Comparison of ENCODE assay signal across 13 cellular contexts in the genomic region with DNA sequence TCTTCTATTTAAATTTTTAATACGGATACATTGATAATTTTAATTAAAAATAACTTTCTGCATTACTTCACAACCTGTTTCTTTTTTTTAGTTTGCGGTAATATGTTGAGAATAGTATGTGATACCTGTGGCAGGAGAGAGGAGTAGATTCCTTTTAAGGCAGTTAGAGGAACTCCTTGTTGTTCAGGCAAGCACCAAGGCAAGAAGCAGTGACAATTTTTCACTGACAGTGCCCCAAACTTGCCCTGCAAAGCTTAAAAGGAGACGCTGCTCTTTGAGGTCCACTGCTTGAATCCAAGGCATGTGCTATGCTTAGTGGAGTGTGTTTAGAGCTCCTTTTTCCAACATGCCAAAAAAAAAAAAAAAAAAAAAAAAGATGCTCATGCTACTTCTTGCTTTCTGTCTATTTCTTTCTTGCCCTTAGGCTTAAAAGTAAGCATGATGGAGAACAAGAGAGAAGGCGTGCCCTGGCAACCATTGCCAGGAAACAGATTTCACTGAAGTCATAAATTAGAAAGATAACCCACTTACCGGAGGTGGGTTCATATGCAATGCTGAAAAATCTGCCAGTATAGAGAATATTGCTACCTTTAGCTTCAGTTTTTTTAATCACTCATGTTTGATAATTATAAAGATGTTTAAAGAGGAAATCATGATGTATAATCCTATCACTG. TPM values are rescaled to one million over a fixed set of nuclear protein-coding genes. Genes with fewer than 3 reads are reported as not detected.
DNase-seq lines count a peak whose midpoint lies in the region; ATAC-seq, FAIRE-seq and TF ChIP-seq lines count a peak whose summit lies in the region.
"Had no signal": no experiment of that assay in that cellular context is flagged by ENCODE, and none has a peak within 500 bp of the region (broad histone marks: within the 10 kb centered on the region; RNA-seq: fewer than 3 reads in every experiment).

No MANE protein-coding gene starts in this region.

- H3K4me1 Mint-ChIP-seq in CD4-positive, alpha-beta memory T cell: peaks cover 36 to 68% (median 53%) of the 10 kb centered on the region in 4 donors
- H3K4me1 Mint-ChIP-seq in T-helper 17 cell: peaks cover 31% of the 10 kb centered on the region

- H3K9me3 Mint-ChIP-seq in CD4-positive, alpha-beta memory T cell: peaks cover 0 to 2% (median 0%) of the 10 kb centered on the region in 8 donors

- peaks cover 55% of the 10 kb centered on the region for H3K4me1 ChIP-seq in CD4-positive, alpha-beta memory T cell (ENCODE audit: insufficient read depth, low read length)
- no peaks in the 10 kb centered on the region for H3K4me1 ChIP-seq in K562 (replicated peaks in 1 of 2; ENCODE audit: control insufficient read depth in 2 of 2, insufficient read depth in 2 of 2, low read length in 2 of 2)
- H3K4me1 ChIP-seq in OCI-LY7 (ENCODE audit: insufficient read depth, low read length, poor library complexity, severe bottlenecking): no peaks in the 10 kb centered on the region
- H3K4me1 ChIP-seq: ascending aorta had no signal

- H2AFZ ChIP-seq in K562 (ENCODE audit: low read depth, low read length) (no peak overlapping the region), OCI-LY7 (ENCODE audit: low read length) (no peak overlapping the region)

- TF ChIP-seq RAD21 in K562 (CRISPR knock-in tag; conservative IDR thresholded peaks at IDR 0.05 in 1 of 2, IDR thresholded peaks at IDR 0.05 in 1 of 2): no peak

- ATAC-seq in T-helper 17 cell (peak; percentile 88), K562 (no peak), GM18519 (IDR thresholded peaks at IDR 0.05; ENCODE audit: low FRiP score, unreplicated experiment) (no peak), GM19023 (IDR thresholded peaks at IDR 0.05; ENCODE audit: unreplicated experiment) (no peak)

- CTCF ChIA-PET in CD4-positive, alpha-beta memory T cell (lab: Charles Lee; ENCODE audit: partially characterized antibody): interaction anchor here (0.7 to 1.7 kb wide), 7 partner anchors 10 to 236 kb away, joined by 3 to 5 read pairs (median 4); no protein-coding TSS in a partner anchor
- CTCF ChIA-PET in K562 (lab: Yijun Ruan, JAX; ENCODE audit: low intra/inter-chr PET ratio): no interaction called here
- CTCF ChIA-PET in OCI-LY7 (lab: Charles Lee; ENCODE audit: unreplicated experiment): no interaction called here

- FAIRE-seq in K562 (lab: Jason Lieb, UNC): no peak

- H3K27me3 ChIP-seq in CD4-positive, alpha-beta memory T cell (ENCODE audit: insufficient read depth, low read length): no peaks in the 10 kb centered on the region
- H3K27me3 ChIP-seq in K562 (ENCODE audit: control insufficient read depth in 2 of 2, insufficient read depth in 2 of 2, low read length in 2 of 2): no peaks in the 10 kb centered on the region
- H3K27me3 ChIP-seq in brain microvascular endothelial cell (replicated peaks): no peaks in the 10 kb centered on the region
- H3K27me3 ChIP-seq: ascending aorta had no signal

- no peak overlapping the region for H3K4me2 ChIP-seq in K562 (ENCODE audit: insufficient read depth, low read length)
- no peak overlapping the region for H3K4me2 ChIP-seq in OCI-LY7 (ENCODE audit: low read length)

- H4K20me1 ChIP-seq in K562 (replicated peaks; ENCODE audit: control insufficient read depth, insufficient read depth, low read length) (no peaks in the 10 kb centered on the region), OCI-LY7 (ENCODE audit: insufficient read depth, low read length) (no peaks in the 10 kb centered on the region)

- no peak for TF ChIP-seq POLR2A in K562 (conservative IDR thresholded peaks at IDR 0.05)

- H3K27ac ChIP-seq in CD4-positive, alpha-beta memory T cell (ENCODE audit: low read depth, low read length): no peak overlapping the region
- H3K27ac ChIP-seq in K562 (ENCODE audit: extremely low read depth, low read depth, low read length): no peak overlapping the region
- no peak overlapping the region for H3K27ac ChIP-seq in OCI-LY7 (ENCODE audit: low read depth, low read length, poor library complexity, severe bottlenecking)
- no peak overlapping the region for H3K27ac ChIP-seq in brain microvascular endothelial cell
- H3K27ac ChIP-seq: ascending aorta had no signal

- no peaks in the 10 kb centered on the region for H3K9me1 ChIP-seq in K562 (ENCODE audit: control insufficient read depth, insufficient read depth, low read length)

- no peaks in the 10 kb centered on the region for H3K27me3 Mint-ChIP-seq in CD4-positive, alpha-beta memory T cell
- H3K27me3 Mint-ChIP-seq in T-helper 17 cell: no peaks in the 10 kb centered on the region

- peak overlapping the region in 7 of 8 donors; percentile 1 to 68 (median 39) for H3K4me3 Mint-ChIP-seq in CD4-positive, alpha-beta memory T cell
- H3K4me3 Mint-ChIP-seq in T-helper 17 cell: peak overlapping the region; percentile 63

- intact Hi-C loops in CD4-positive, alpha-beta memory T cell (cut with micrococcal nuclease): loop anchor here (1.0 to 5.0 kb wide), 3 partner anchors 33 to 61 kb away; no protein-coding TSS in a partner anchor
- intact Hi-C loops in K562 (cut with micrococcal nuclease): no loop called here
- intact Hi-C loops in OCI-LY7 (cut with micrococcal nuclease; ENCODE audit: unreplicated experiment): no loop called here

- TF ChIP-seq CTCF in K562 (IDR thresholded peaks at IDR 0.05 in 2 of 3, conservative IDR thresholded peaks at IDR 0.05 in 1 of 3; ENCODE audit: insufficient read depth in 2 of 3, low read depth in 1 of 3, low read length in 3 of 3) (no peak), OCI-LY7 (conservative IDR thresholded peaks at IDR 0.05; ENCODE audit: low read length) (no peak), brain microvascular endothelial cell (IDR thresholded peaks at IDR 0.05; ENCODE audit: low read depth, low read length, missing control alignments) (no peak)

- WGBS in K562 (ENCODE audit: insufficient coverage, low coverage, missing lambda C conversion rate): 6% methylated on average over 5 of the region's 5 CpGs

- BruUV-seq in K562 (replicated peaks; lab: Mats Ljungman, UMichigan) (no TSS peak), OCI-LY7 (replicated peaks; lab: Mats Ljungman, UMichigan) (no TSS peak)

- in situ Hi-C loops in K562 (cut with MboI): no loop called here
- in situ Hi-C loops in brain microvascular endothelial cell (cut with HindIII; ENCODE audit: low pct_ligation_motif_present, low sequenced_read_pairs): no loop called here

- DNase-seq in A172 (ENCODE audit: low spot score): peak; percentile 6
- peak; percentile 45 to 66 (median 62) for DNase-seq in CD4-positive, alpha-beta memory T cell
- DNase-seq in T-helper 17 cell: peak in 1 of 3 donors; percentile 10
- no peak for DNase-seq in K562 (ENCODE audit: extremely low read depth in 1 of 4, low spot score in 3 of 4)
- no peak for DNase-seq in OCI-LY7 (ENCODE audit: low spot score)
- DNase-seq in brain microvascular endothelial cell: no peak
- DNase-seq: C1 segment of cervical spinal cord; kidney; NCI-H1694 treated with DMSO at 0.1 percent for 48 hours; stimulated activated CD4-positive, alpha-beta T cell treated with anti-CD3 and anti-CD28 coated beads, Interleukin-2, amount 100 ng/mL, for 48 hours had no signal

- H3K9me3 ChIP-seq in CD4-positive, alpha-beta memory T cell (ENCODE audit: control insufficient read depth in 1 of 2, low read length in 2 of 2): no peaks in the 10 kb centered on the region
- no peaks in the 10 kb centered on the region for H3K9me3 ChIP-seq in T-helper 17 cell (ENCODE audit: control insufficient read depth, low read length, poor library complexity, severe bottlenecking)
- H3K9me3 ChIP-seq in K562 (replicated peaks; ENCODE audit: control insufficient read depth, insufficient read depth, low read depth, low read length): no peaks in the 10 kb centered on the region
- H3K9me3 ChIP-seq in OCI-LY7 (ENCODE audit: low read length): no peaks in the 10 kb centered on the region
- H3K9me3 ChIP-seq: ascending aorta had no signal

- no peak for TF ChIP-seq EP300 in K562 (IDR thresholded peaks at IDR 0.05; ENCODE audit: low read length)

- no peaks in the 10 kb centered on the region for H3K36me3 ChIP-seq in CD4-positive, alpha-beta memory T cell (ENCODE audit: insufficient read depth, low read length)
- no peaks in the 10 kb centered on the region for H3K36me3 ChIP-seq in K562 (ENCODE audit: control insufficient read depth, insufficient read depth, low read length)
- no peaks in the 10 kb centered on the region for H3K36me3 ChIP-seq in OCI-LY7 (ENCODE audit: insufficient read depth, low read length)
- no peaks in the 10 kb centered on the region for H3K36me3 ChIP-seq in brain microvascular endothelial cell (replicated peaks)
- H3K36me3 ChIP-seq: ascending aorta had no signal

- POLR2A ChIA-PET in CD4-positive, alpha-beta memory T cell (lab: Charles Lee; ENCODE audit: partially characterized antibody): interaction anchor here (0.8 to 7.7 kb wide), 12 partner anchors 10 to 74 kb away, joined by 3 to 84 read pairs (median 10); a partner anchor contains a TSS
- POLR2A ChIA-PET in K562 (lab: Yijun Ruan, JAX): interaction anchor here (1.3 kb wide), 1 partner anchor 12 kb away, joined by 3 read pairs; no protein-coding TSS in a partner anchor
- POLR2A ChIA-PET in OCI-LY7 (lab: Charles Lee): interaction anchor here (0.6 to 1.5 kb wide), 2 partner anchors 10 to 987 kb away, joined by 4 read pairs; no protein-coding TSS in a partner anchor

- H3K9ac ChIP-seq in K562 (ENCODE audit: insufficient read depth in 1 of 2, low read depth in 2 of 2, low read length in 2 of 2): no peak overlapping the region

- no peaks in the 10 kb centered on the region for H3K79me2 ChIP-seq in K562 (ENCODE audit: control insufficient read depth, insufficient read depth, low read length)
- H3K79me2 ChIP-seq in OCI-LY7 (ENCODE audit: insufficient read depth, low read depth, low read length): no peaks in the 10 kb centered on the region

- peak overlapping the region; percentile 33 to 85 (median 68) for H3K27ac Mint-ChIP-seq in CD4-positive, alpha-beta memory T cell
- H3K27ac Mint-ChIP-seq in T-helper 17 cell: peak overlapping the region; percentile 46

- no peak overlapping the region for H3K4me3 ChIP-seq in CD4-positive, alpha-beta memory T cell (ENCODE audit: low read length in 2 of 2)
- H3K4me3 ChIP-seq in K562 (no peak overlapping the region), OCI-LY7 (ENCODE audit: low read depth, low read length, poor library complexity, severe bottlenecking) (no peak overlapping the region), brain microvascular endothelial cell (ENCODE audit: low read depth, low read length) (no peak overlapping the region)
- H3K4me3 ChIP-seq: ascending aorta had no signal

- H3K9me2 ChIP-seq in OCI-LY7 (ENCODE audit: insufficient read depth, low read length): no peaks in the 10 kb centered on the region

- H3K36me3 Mint-ChIP-seq in CD4-positive, alpha-beta memory T cell: no peaks in the 10 kb centered on the region
- H3K36me3 Mint-ChIP-seq in T-helper 17 cell (ENCODE audit: low read depth): no peaks in the 10 kb centered on the region

RNA-seq across cellular contexts. Expression of a gene that starts 58.3 kb away (rescaled TPM):
- 17.3 and 22.4 TPM in 2 replicates for total RNA-seq in A172 (2014; rRNA removed; shearing (Covaris generic))
- total RNA-seq in CD4-positive, alpha-beta memory T cell: 100 to 1,000 TPM; 167 to 170 TPM
- 10 to 100 TPM; 30.8 to 79.3 TPM for polyA plus RNA-seq in CD4-positive, alpha-beta memory T cell
- total RNA-seq in T-helper 17 cell: 10 to 100 TPM; 85.6 to 88.9 TPM
- 15.4 and 18.1 TPM in 2 replicates for total RNA-seq in K562 (2011; cell fraction: chromatin; rRNA removed; ENCODE audit: low replicate concordance)
- 7.0 and 8.2 TPM in 2 replicates for total RNA-seq in K562 (2011; cell fraction: nucleolus; rRNA removed)
- total RNA-seq in K562 (2011; cell fraction: nucleoplasm; rRNA removed): 12.1 and 19.5 TPM in 2 replicates
- 8.9 and 9.3 TPM in 2 replicates for total RNA-seq in K562 (2014; rRNA removed)
- total RNA-seq in K562 (2014; rRNA removed; fragmentation: Illumina TruSeq; extraction: Trizol): 7.7 and 8.3 TPM in 2 replicates
- 7.6 and 8.4 TPM in 2 replicates for total RNA-seq in K562 (2015; rRNA removed; fragmentation: Illumina TruSeq; extraction: Trizol)
- 15.1 and 15.4 TPM in 2 replicates for total RNA-seq in K562 (2021)
- polyA plus RNA-seq in K562 (2011; rRNA removed): 12.5 TPM in 2 replicates
- 8.7 and 10.3 TPM in 2 replicates for polyA plus RNA-seq in K562 (2011; cell fraction: cytosol; rRNA removed)
- polyA plus RNA-seq in K562 (2011; cell fraction: nucleus; rRNA removed): 11.8 and 13.0 TPM in 2 replicates
- 4.8 and 6.6 TPM in 2 replicates for polyA plus RNA-seq in K562 (2012)
- polyA plus RNA-seq in K562 (2014; fragmentation: Illumina TruSeq; extraction: Trizol): 7.5 and 7.9 TPM in 2 replicates
- polyA plus RNA-seq in K562 (2014; fragmentation: Nextera tagmentation; extraction: Ambion mirVana): 1 to 10 TPM; 1.7 to 1.8 TPM
- 7.8 and 8.9 TPM in 2 replicates for polyA plus RNA-seq in K562 (2014; rRNA removed)
- 30.0 and 36.5 TPM in 2 replicates for polyA minus RNA-seq in K562 (2011; rRNA and poly(A)+ RNA removed)
- 11.6 and 14.4 TPM in 2 replicates for polyA minus RNA-seq in K562 (2011; cell fraction: cytosol; rRNA and poly(A)+ RNA removed)
- polyA minus RNA-seq in K562 (2011; cell fraction: nucleus; rRNA and poly(A)+ RNA removed): 10.8 and 18.7 TPM in 2 replicates
- 25.3 and 30.6 TPM in 2 replicates for total RNA-seq in OCI-LY7 (2014; rRNA removed; shearing (Covaris generic))
- total RNA-seq in OCI-LY7 (2022): 31.5 and 32.3 TPM in 2 replicates

Comparison
In these comparisons a context has a peak if more than half of its experiments do, and no peak if none do; other contexts are left out.
1. DNase-seq: peak in A172 (single experiment) and CD4-positive, alpha-beta memory T cell (5 of 5); none in K562 (0 of 4), OCI-LY7 (single experiment) and brain microvascular endothelial cell (single experiment).